ENCODE assay signal across 18 cellular contexts in genomic region chr2:170468557-170468956, GRCh38.
DNase-seq lines count a peak whose midpoint lies in the region; ATAC-seq and TF ChIP-seq lines count a peak whose summit lies in the region.
"Had no signal": no experiment of that assay in that cellular context is flagged by ENCODE, and none has a peak within 500 bp of the region (broad histone marks: within the 10 kb centered on the region; RNA-seq: fewer than 3 reads in every experiment).

No MANE protein-coding gene starts in this region.

- H3K27me3 ChIP-seq in colonic mucosa: no peaks in the 10 kb centered on the region
- H3K27me3 ChIP-seq in osteoblast (ENCODE audit: insufficient read depth, low read length): no peaks in the 10 kb centered on the region
- H3K27me3 ChIP-seq: BLaER1 treated with 17β-estradiol and CSF1 and Interleukin-3, amounts not matched to agents 10 nM and 100 nM; SJSA1 had no signal

- H3K9me3 ChIP-seq in colonic mucosa (no peaks in the 10 kb centered on the region), mesodermal cell (ENCODE audit: control insufficient read depth, low read length) (no peaks in the 10 kb centered on the region), osteoblast (ENCODE audit: low read depth, low read length) (no peaks in the 10 kb centered on the region)
- H3K9me3 ChIP-seq: Caco-2, SJSA1 had no signal

- no peaks in the 10 kb centered on the region for H3K36me3 ChIP-seq in colonic mucosa
- no peaks in the 10 kb centered on the region for H3K36me3 ChIP-seq in mesodermal cell (ENCODE audit: control insufficient read depth, insufficient read depth, low read length)
- no peaks in the 10 kb centered on the region for H3K36me3 ChIP-seq in osteoblast (ENCODE audit: insufficient read depth, low read length)
- H3K36me3 ChIP-seq: BLaER1 treated with 17β-estradiol and CSF1 and Interleukin-3, amounts not matched to agents 10 nM and 100 nM; SJSA1 had no signal

- WGBS in mesodermal cell (ENCODE audit: insufficient coverage in 2 of 2), 2 experiments: 98 to 100% methylated on average over 3 to 4 of the region's 4 CpGs

- intact Hi-C loops in colonic mucosa (cut with DNase I): no loop called here

- H3K4me2 ChIP-seq in osteoblast (ENCODE audit: insufficient read depth, low read length): no peak overlapping the region
- H3K4me2 ChIP-seq: BLaER1 treated with 17β-estradiol and CSF1 and Interleukin-3, amounts not matched to agents 10 nM and 100 nM had no signal

- H3K27ac ChIP-seq in colonic mucosa (no peak overlapping the region), mesodermal cell (ENCODE audit: low read depth, low read length, severe bottlenecking) (peak overlapping the region; percentile 62), osteoblast (ENCODE audit: low read depth, low read length) (no peak overlapping the region)
- H3K27ac ChIP-seq: BLaER1 treated with 17β-estradiol and CSF1 and Interleukin-3, amounts not matched to agents 10 nM and 100 nM; SJSA1 had no signal

- no peak overlapping the region for H3K4me3 ChIP-seq in colonic mucosa
- H3K4me3 ChIP-seq in mesodermal cell (ENCODE audit: extremely low read depth, insufficient read depth, low read length, poor library complexity, severe bottlenecking): no peak overlapping the region
- H3K4me3 ChIP-seq in osteoblast (ENCODE audit: insufficient read depth, low read length): no peak overlapping the region
- H3K4me3 ChIP-seq: BLaER1 treated with 17β-estradiol and CSF1 and Interleukin-3, amounts not matched to agents 10 nM and 100 nM; SJSA1 had no signal

- no peak overlapping the region for H2AFZ ChIP-seq in osteoblast (ENCODE audit: low read length)

- DNase-seq in DMS53 (lab: John Stamatoyannopoulos, UW) (peak; percentile 29), DMS53 treated with DMSO at 0.1 percent for 48 hours (lab: John Stamatoyannopoulos, UW; ENCODE audit: unreplicated experiment) (no peak), DMS79 (lab: John Stamatoyannopoulos, UW) (peak; percentile 44), colonic mucosa (peak; percentile 11), osteoblast (ENCODE audit: insufficient read length, low spot score, missing footprints) (no peak)
- DNase-seq: 8988T; Caco-2; CD4-positive, alpha-beta memory T cell; KBM-7; NCI-H1092; NCI-H146; NCI-H2029; NCI-H748 treated with DMSO at 0.1 percent for 48 hours; T-helper 1 cell had no signal

- no peak for ATAC-seq in GM19023 (IDR thresholded peaks at IDR 0.05; ENCODE audit: unreplicated experiment)

- H3K4me1 ChIP-seq in colonic mucosa: no peaks in the 10 kb centered on the region
- peaks cover 9% of the 10 kb centered on the region for H3K4me1 ChIP-seq in mesodermal cell (ENCODE audit: control insufficient read depth, insufficient read depth, low read length, poor library complexity, severe bottlenecking)
- no peaks in the 10 kb centered on the region for H3K4me1 ChIP-seq in osteoblast (ENCODE audit: insufficient read depth, low read length)
- H3K4me1 ChIP-seq: BLaER1 treated with 17β-estradiol and CSF1 and Interleukin-3, amounts not matched to agents 10 nM and 100 nM; Caco-2; SJSA1 had no signal

- no peaks in the 10 kb centered on the region for H3K79me2 ChIP-seq in osteoblast (ENCODE audit: insufficient read depth, low read length)

- H3K9ac ChIP-seq in colonic mucosa (ENCODE audit: low read depth in 2 of 2, low read length in 2 of 2): no peak overlapping the region
- H3K9ac ChIP-seq: BLaER1 treated with 17β-estradiol and CSF1 and Interleukin-3, amounts not matched to agents 10 nM and 100 nM had no signal

- no peaks in the 10 kb centered on the region for H4K20me1 ChIP-seq in osteoblast (ENCODE audit: insufficient read depth, low read length)
- H4K20me1 ChIP-seq: BLaER1 treated with 17β-estradiol and CSF1 and Interleukin-3, amounts not matched to agents 10 nM and 100 nM had no signal

- TF ChIP-seq CTCF in colonic mucosa (IDR thresholded peaks at IDR 0.05) (no peak), osteoblast (IDR thresholded peaks at IDR 0.05; ENCODE audit: extremely low read depth, low read depth, low read length) (no peak)

Comparison
In these comparisons a context has a peak if more than half of its experiments do, and no peak if none do; other contexts are left out.
1. DNase-seq: peak in DMS53 (single experiment), DMS79 (single experiment) and colonic mucosa (single experiment); none in DMS53 treated with DMSO at 0.1 percent for 48 hours (single experiment) and osteoblast (single experiment).